27 cellular contexts compared by ENCODE assay signal in the genomic region with DNA sequence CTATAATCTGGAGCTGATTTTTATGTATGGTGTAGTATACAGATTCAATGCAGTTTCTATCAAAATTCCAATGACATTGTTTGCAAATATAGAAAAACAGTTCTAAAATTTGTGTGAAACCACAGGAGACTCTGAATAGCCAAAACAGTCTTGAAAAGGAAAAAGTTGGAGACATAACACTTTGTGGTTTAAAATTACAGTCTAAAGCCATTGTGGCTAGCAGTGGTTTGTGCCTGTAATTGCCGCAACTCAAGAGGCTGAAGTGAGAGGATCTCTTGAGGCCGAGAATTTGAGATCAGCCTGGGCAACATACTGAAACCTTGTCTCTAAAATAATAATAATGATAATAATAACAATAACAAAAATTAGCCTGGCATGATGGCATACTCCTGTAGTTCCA.
"Had no signal": no experiment of that assay in that cellular context is flagged by ENCODE, and none has a peak within 500 bp of the region (broad histone marks: within the 10 kb centered on the region; RNA-seq: fewer than 3 reads in every experiment).

No MANE protein-coding gene starts in this region.

- H3K36me3 ChIP-seq: esophagus squamous epithelium, gastrocnemius medialis, prostate gland, right atrium auricular region, tibial artery, upper lobe of left lung had no signal

- H3K27ac ChIP-seq: esophagus squamous epithelium, prostate gland, right atrium auricular region, testis, tibial artery, upper lobe of left lung had no signal

- H3K4me1 ChIP-seq: prostate gland, right atrium auricular region, testis had no signal

- H3K4me3 Mint-ChIP-seq: effector memory CD8-positive, alpha-beta T cell; memory B cell; naive thymus-derived CD8-positive, alpha-beta T cell; nephron progenitor cell had no signal

- H3K4me3 ChIP-seq: esophagus squamous epithelium, gastrocnemius medialis, lung, mucosa of descending colon, prostate gland, right atrium auricular region, smooth muscle cell, testis, tibial artery, upper lobe of left lung had no signal

- H3K27ac Mint-ChIP-seq: effector memory CD8-positive, alpha-beta T cell; memory B cell; naive thymus-derived CD8-positive, alpha-beta T cell; nephron progenitor cell had no signal

- H3K27me3 ChIP-seq: esophagus squamous epithelium, gastrocnemius medialis, right atrium auricular region, testis, tibial artery, upper lobe of left lung had no signal

- H3K9me3 Mint-ChIP-seq: effector memory CD8-positive, alpha-beta T cell had no signal

- ATAC-seq: effector memory CD8-positive, alpha-beta T cell; gastrocnemius medialis; left lobe of liver; mucosa of descending colon; naive thymus-derived CD8-positive, alpha-beta T cell; sciatic nerve had no signal

- DNase-seq: cortex of kidney; effector memory CD8-positive, alpha-beta T cell; erythroblast; esophagus squamous epithelium; gastrocnemius medialis; head of caudate nucleus; kidney; mucosa of descending colon; naive thymus-derived CD8-positive, alpha-beta T cell; nephron progenitor cell; nucleus accumbens; stimulated activated CD4-positive, alpha-beta T cell treated with anti-CD3 and anti-CD28 coated beads, Interleukin-12 subunit alpha, Interleukin-12 subunit beta, amount 100 ng/mL, for 4 hours; stimulated activated CD4-positive, alpha-beta T cell treated with anti-CD3 and anti-CD28 coated beads, Interleukin-1b, Interleukin-23, amount 100 ng/mL, for 48 hours; stimulated activated CD4-positive, alpha-beta T cell treated with anti-CD3 and anti-CD28 coated beads, Interleukin-4, amount 100 ng/mL, for 1 hour; stimulated activated CD8-positive, alpha-beta memory T cell treated with anti-CD3 and anti-CD28 coated beads, Interleukin-4, amount 100 ng/mL, for 48 hours; stimulated activated naive CD4-positive, alpha-beta T cell treated with Interleukin-2 at 50 U/mL for 16 hours; substantia nigra; testis; tibial artery; upper lobe of left lung had no signal

- H3K27me3 Mint-ChIP-seq: effector memory CD8-positive, alpha-beta T cell; memory B cell; naive thymus-derived CD8-positive, alpha-beta T cell had no signal

- H3K9me3 ChIP-seq: esophagus squamous epithelium, gastrocnemius medialis, mucosa of descending colon, prostate gland, right atrium auricular region, testis, tibial artery, upper lobe of left lung had no signal

- H3K4me1 Mint-ChIP-seq: nephron progenitor cell had no signal
